In genomic region chr6:39899540-39900295, GRCh38 we compare ENCODE assay signal across 20 cellular contexts. TPM values are rescaled to one million over a fixed set of nuclear protein-coding genes. Genes with fewer than 3 reads are reported as not detected.
A peak's percentile ranks its signal among the peaks of the same experiment; 100 is the strongest.
DNase-seq lines count a peak whose midpoint lies in the region; ATAC-seq, FAIRE-seq and TF ChIP-seq lines count a peak whose summit lies in the region.
"Had no signal": no experiment of that assay in that cellular context is flagged by ENCODE, and none has a peak within 500 bp of the region (broad histone marks: within the 10 kb centered on the region; RNA-seq: fewer than 3 reads in every experiment).

No MANE protein-coding gene starts in this region.

- H3K4me1 ChIP-seq in right lobe of liver: peaks cover 0 to 21% (median 8%) of the 10 kb centered on the region in 4 donors
- H3K4me1 ChIP-seq in HepG2 (ENCODE audit: insufficient read depth, low read length): no peaks in the 10 kb centered on the region
- no peaks in the 10 kb centered on the region for H3K4me1 ChIP-seq in PC-3 (ENCODE audit: insufficient read depth, low read length)
- H3K4me1 ChIP-seq: BLaER1 had no signal

- WGBS in right lobe of liver (ENCODE audit: insufficient coverage, low coverage, low lambda C conversion rate, missing lambda C conversion rate): 70% methylated on average over 8 of the region's 10 CpGs
- WGBS in HepG2 (ENCODE audit: low lambda C conversion rate): 46% methylated on average over 9 of the region's 10 CpGs

- no peak for TF ChIP-seq CTCF in right lobe of liver (IDR thresholded peaks at IDR 0.05)
- no peak for TF ChIP-seq CTCF in HepG2 (CRISPR knock-in tag; IDR thresholded peaks at IDR 0.05)
- no peak for TF ChIP-seq CTCF in PC-3 (conservative IDR thresholded peaks at IDR 0.05; ENCODE audit: low read depth, low read length)

- TF ChIP-seq EP300 in HepG2 (IDR thresholded peaks at IDR 0.05; ENCODE audit: low read depth in 2 of 2, low read length in 2 of 2) (no peak), HepG2 (CRISPR knock-in tag; IDR thresholded peaks at IDR 0.05; ENCODE audit: borderline replicate concordance) (no peak)

- H3K79me2 ChIP-seq in HepG2 (ENCODE audit: insufficient read depth, low read length) (no peaks in the 10 kb centered on the region), PC-3 (ENCODE audit: low read length) (no peaks in the 10 kb centered on the region)

- H3K9me3 ChIP-seq in right lobe of liver (no peaks in the 10 kb centered on the region), HepG2 (ENCODE audit: low read length) (no peaks in the 10 kb centered on the region), PC-3 (ENCODE audit: low read length) (no peaks in the 10 kb centered on the region)
- H3K9me3 ChIP-seq: BLaER1 had no signal

- no peak overlapping the region for H3K27ac ChIP-seq in right lobe of liver
- no peak overlapping the region for H3K27ac ChIP-seq in HepG2 (ENCODE audit: extremely low read length, insufficient read depth, low read length)
- no peak overlapping the region for H3K27ac ChIP-seq in PC-3 (ENCODE audit: low read length)
- H3K27ac ChIP-seq: BLaER1, PC-9, RWPE1 had no signal

- in situ Hi-C loops in HepG2 (cut with HindIII; ENCODE audit: extremely low pct_ligation_motif_present, low pct_unique_long_range_greater_than_20kb): no loop called here

- POLR2A ChIA-PET in HepG2 (lab: Yijun Ruan, JAX): no interaction called here
- POLR2A ChIA-PET in PC-3 (lab: Charles Lee; ENCODE audit: unreplicated experiment): no interaction called here

- H3F3A ChIP-seq in PC-3 (ENCODE audit: low read length, unreplicated experiment): no peaks in the 10 kb centered on the region

- H3K4me3 ChIP-seq in right lobe of liver: no peak overlapping the region
- no peak overlapping the region for H3K4me3 ChIP-seq in HepG2 (replicated peaks in 1 of 3; ENCODE audit: insufficient read depth in 1 of 3, low read depth in 2 of 3, low read length in 3 of 3)
- no peak overlapping the region for H3K4me3 ChIP-seq in PC-3 (ENCODE audit: low read length)
- H3K4me3 ChIP-seq: BLaER1, PC-9 had no signal

- TF ChIP-seq RAD21 in HepG2 (CRISPR knock-in tag; IDR thresholded peaks at IDR 0.05): no peak

- H4K20me1 ChIP-seq in HepG2 (ENCODE audit: insufficient read depth, low read length) (no peaks in the 10 kb centered on the region), PC-3 (ENCODE audit: low read length) (no peaks in the 10 kb centered on the region)
- H4K20me1 ChIP-seq: BLaER1 had no signal

- H3K4me2 ChIP-seq in HepG2 (ENCODE audit: low read depth, low read length) (no peak overlapping the region), PC-3 (ENCODE audit: low read length) (no peak overlapping the region)
- H3K4me2 ChIP-seq: BLaER1, PC-9 had no signal

- H3K9me2 ChIP-seq in PC-3 (replicated peaks; ENCODE audit: low read length): no peaks in the 10 kb centered on the region

- BruUV-seq in HepG2 (replicated peaks; lab: Mats Ljungman, UMichigan) (no TSS peak), PC-3 (replicated peaks; lab: Mats Ljungman, UMichigan) (no TSS peak)

- H3K27me3 ChIP-seq in right lobe of liver (no peaks in the 10 kb centered on the region), HepG2 (ENCODE audit: control insufficient read depth in 1 of 2, insufficient read depth in 2 of 2, low read length in 2 of 2) (no peaks in the 10 kb centered on the region; a peak in 1 of 5 replicates), PC-3 (ENCODE audit: low read length) (no peaks in the 10 kb centered on the region)
- H3K27me3 ChIP-seq: BLaER1 had no signal

- no peak for FAIRE-seq in HepG2 (lab: Jason Lieb, UNC)
- FAIRE-seq: A204.1 had no signal

- DNase-seq in right lobe of liver (peak in 2 of 3 donors; percentile 20 to 27), HepG2 (ENCODE audit: low spot score) (no peak), PC-3 (peak; percentile 15), mesenteric fat pad (ENCODE audit: low spot score) (peak; percentile 41), cortex of kidney (lab: John Stamatoyannopoulos, UW) (no peak), NCI-H774 (lab: John Stamatoyannopoulos, UW) (no peak), amygdala (lab: John Stamatoyannopoulos, UW) (no peak)
- DNase-seq in activated CD4-positive, alpha-beta T cell treated with anti-CD3 and anti-CD28 coated beads for 48 hours: no peak
- DNase-seq: CD4-positive, alpha-beta memory T cell; H9; KBM-7; MV-4-11; NCI-H1417; NCI-H187; NCI-H345; NCI-H524 treated with DMSO at 0.1 percent for 48 hours; PC-9 had no signal

- H2AFZ ChIP-seq in HepG2 (ENCODE audit: low read length) (no peak overlapping the region), PC-3 (ENCODE audit: low read length) (no peak overlapping the region)
- H2AFZ ChIP-seq: PC-9 had no signal

- TF ChIP-seq POLR2A in right lobe of liver (IDR thresholded peaks at IDR 0.05) (no peak), HepG2 (IDR thresholded peaks at IDR 0.05; ENCODE audit: insufficient read depth in 1 of 2, low read depth in 2 of 2, low read length in 2 of 2) (no peak)

- CTCF ChIA-PET in HepG2 (lab: Yijun Ruan, JAX; ENCODE audit: low intra/inter-chr PET ratio, low total read pairs): no interaction called here
- CTCF ChIA-PET in PC-3 (lab: Charles Lee): no interaction called here

- no peak overlapping the region for H3K9ac ChIP-seq in HepG2 (ENCODE audit: insufficient read depth, low read depth, low read length)
- H3K9ac ChIP-seq in PC-3 (ENCODE audit: low read length): no peak overlapping the region
- H3K9ac ChIP-seq: BLaER1 had no signal

- no peak for ATAC-seq in right lobe of liver
- no peak for ATAC-seq in HepG2
- ATAC-seq in PC-3: peak; percentile 70

- intact Hi-C loops in right lobe of liver (cut with DNase I): loop anchor here in 1 of 2 donors (10.0 kb wide), 1 partner anchor 535 kb away; no protein-coding TSS in a partner anchor
- intact Hi-C loops in HepG2 (cut with micrococcal nuclease; ENCODE audit: unreplicated experiment): no loop called here
- intact Hi-C loops in PC-3 (cut with micrococcal nuclease): no loop called here

- H3K36me3 ChIP-seq in right lobe of liver: peaks cover 0 to 5% (median 0%) of the 10 kb centered on the region in 4 donors
- no peaks in the 10 kb centered on the region for H3K36me3 ChIP-seq in HepG2 (replicated peaks in 1 of 2; ENCODE audit: control insufficient read depth in 1 of 2, insufficient read depth in 2 of 2, low read length in 2 of 2)
- no peaks in the 10 kb centered on the region for H3K36me3 ChIP-seq in PC-3 (ENCODE audit: low read depth, low read length)
- H3K36me3 ChIP-seq: BLaER1 had no signal

TF ChIP-seq in HepG2, 621 proteins besides CTCF, POLR2A, EP300 and RAD21:
- TF ChIP-seq JARID2 (CRISPR knock-in tag; IDR thresholded peaks at IDR 0.05; ENCODE audit: insufficient replicate concordance) (no peak), ZNF83 (CRISPR knock-in tag; IDR thresholded peaks at IDR 0.05; ENCODE audit: borderline replicate concordance) (no peak), HOXD1 (CRISPR knock-in tag; IDR thresholded peaks at IDR 0.05) (no peak), HNRNPH1 (optimal IDR thresholded peaks at IDR 0.05; ENCODE audit: low read depth, low read length) (no peak), PAWR (CRISPR knock-in tag; IDR thresholded peaks at IDR 0.05; ENCODE audit: borderline replicate concordance) (no peak)
- TF ChIP-seq, protein P1, sequence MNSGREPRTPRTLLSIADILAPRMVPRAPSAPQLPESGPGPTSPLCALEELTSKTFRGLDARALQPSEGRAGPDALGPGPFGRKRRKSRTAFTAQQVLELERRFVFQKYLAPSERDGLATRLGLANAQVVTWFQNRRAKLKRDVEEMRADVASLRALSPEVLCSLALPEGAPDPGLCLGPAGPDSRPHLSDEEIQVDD (CRISPR knock-in tag; IDR thresholded peaks at IDR 0.05; ENCODE audit: borderline replicate concordance): no peak

RNA-seq across cellular contexts. Expression of gene MOCS1, which starts 34.5 kb away (rescaled TPM):
- total RNA-seq in right lobe of liver (10 to 100 TPM; 18.0 to 35.3 (median 27.8) TPM), HepG2 (2016; rRNA removed; fragmentation: Illumina TruSeq; extraction: Trizol) (10.5 and 11.7 TPM in 2 replicates), PC-3 (2014; rRNA removed) (6.0 and 8.6 TPM in 2 replicates), mesenteric fat pad (70.0 TPM)
- 2.9 and 3.3 TPM in 2 replicates for total RNA-seq in HepG2 (2016; cell fraction: cytosol; rRNA removed; fragmentation: Illumina TruSeq; extraction: Trizol; ENCODE audit: low read depth)
- 8.7 and 11.7 TPM in 2 replicates for total RNA-seq in HepG2 (2016; cell fraction: insoluble cytoplasmic fraction; rRNA removed; fragmentation: Illumina TruSeq; extraction: Trizol)
- total RNA-seq in HepG2 (2016; cell fraction: membrane; rRNA removed; fragmentation: Illumina TruSeq; extraction: Trizol): 7.8 and 10.3 TPM in 2 replicates
- total RNA-seq in HepG2 (2016; cell fraction: nucleus; rRNA removed; fragmentation: Illumina TruSeq; extraction: Trizol): 8.7 and 10.3 TPM in 2 replicates
- 5.3 and 5.9 TPM in 2 replicates for polyA plus RNA-seq in HepG2 (2011; rRNA removed)
- 6.1 and 6.2 TPM in 2 replicates for polyA plus RNA-seq in HepG2 (2011; cell fraction: cytosol; rRNA removed)
- polyA plus RNA-seq in HepG2 (2011; cell fraction: nucleus; rRNA removed): 5.8 and 6.7 TPM in 2 replicates
- 4.5 and 5.8 TPM in 2 replicates for polyA plus RNA-seq in HepG2 (2012)
- polyA plus RNA-seq in HepG2 (2016; cell fraction: cytosol; fragmentation: Illumina TruSeq; extraction: Trizol; ENCODE audit: low read depth): 3.0 and 4.0 TPM in 2 replicates
- 7.4 and 8.9 TPM in 2 replicates for polyA plus RNA-seq in HepG2 (2016; cell fraction: insoluble cytoplasmic fraction; fragmentation: Illumina TruSeq; extraction: Trizol; ENCODE audit: low read depth)
- polyA plus RNA-seq in HepG2 (2016; cell fraction: membrane; fragmentation: Illumina TruSeq; extraction: Trizol; ENCODE audit: low read depth): 7.4 and 7.7 TPM in 2 replicates
- polyA plus RNA-seq in HepG2 (2016; cell fraction: nucleus; fragmentation: Illumina TruSeq; extraction: Trizol; ENCODE audit: insufficient read depth, low read depth): 7.9 and 9.3 TPM in 2 replicates
- polyA minus RNA-seq in HepG2 (2011; rRNA and poly(A)+ RNA removed; ENCODE audit: low replicate concordance): 19.4 TPM in 1 of 2 replicates, not detected in the other
- 6.5 and 6.8 TPM in 2 replicates for polyA minus RNA-seq in HepG2 (2011; cell fraction: cytosol; rRNA and poly(A)+ RNA removed)
- polyA minus RNA-seq in HepG2 (2011; cell fraction: nucleus; rRNA and poly(A)+ RNA removed): 9.9 and 10.4 TPM in 2 replicates
- total RNA-seq: PC-9 had no signal

Comparison
In these comparisons a context has a peak if more than half of its experiments do, and no peak if none do; other contexts are left out.
1. DNase-seq: peak in right lobe of liver (2 of 3), PC-3 (single experiment) and mesenteric fat pad (single experiment); none in HepG2 (single experiment), cortex of kidney (single experiment), NCI-H774 (single experiment), amygdala (0 of 56) and activated CD4-positive, alpha-beta T cell treated with anti-CD3 and anti-CD28 coated beads for 48 hours (single experiment).